ENCODE assay signal across 8 cellular contexts in genomic region chr1:184805667-184806295, GRCh38. TPM values are rescaled to one million over a fixed set of nuclear protein-coding genes. Genes with fewer than 3 reads are reported as not detected.
DNase-seq lines count a peak whose midpoint lies in the region; ATAC-seq, FAIRE-seq and TF ChIP-seq lines count a peak whose summit lies in the region.

No MANE protein-coding gene starts in this region.

- POLR2A ChIA-PET in activated B cell treated with CpG ODN at 0.5 μM for 24 hours (lab: Charles Lee), result interaction anchor here (0.6 to 1.4 kb wide), 5 partner anchors 22 to 864 kb away, joined by 3 to 17 read pairs (median 4); partner anchors contain the start of gene NIBAN1

- no peaks in the 10 kb centered on the region for H3K9me3 ChIP-seq in kidney (ENCODE audit: control insufficient read depth in 1 of 2, low read length in 2 of 2)

- H3K27ac ChIP-seq in kidney (ENCODE audit: low read depth in 2 of 2, low read length in 2 of 2), result no peak overlapping the region

- intact Hi-C loops in activated B cell treated with CpG ODN at 0.5 μM for 24 hours (cut with micrococcal nuclease) (loop anchor here (1.0 to 5.0 kb wide), 7 partner anchors 51 to 1407 kb away; partner anchors contain the start of gene EDEM3), kidney (cut with DNase I) (loop anchor here (5.0 to 10.0 kb wide), 2 partner anchors 177 to 369 kb away; no protein-coding TSS in a partner anchor)

- H3K9ac ChIP-seq in kidney (ENCODE audit: low read length in 2 of 2), result no peak overlapping the region

- no peaks in the 10 kb centered on the region for H3K9me3 Mint-ChIP-seq in activated B cell treated with CpG ODN at 0.5 μM for 24 hours

- no peaks in the 10 kb centered on the region for H3K36me3 ChIP-seq in kidney (ENCODE audit: control insufficient read depth in 1 of 2, insufficient read depth in 2 of 2, low read length in 2 of 2)

- DNase-seq in AG08395 (ENCODE audit: low spot score) (peak; percentile 89), NCI-H2196 treated with DMSO at 0.1 percent for 48 hours (lab: John Stamatoyannopoulos, UW; ENCODE audit: unreplicated experiment) (peak; percentile 62), activated B cell treated with CpG ODN at 0.5 μM for 24 hours (peak; percentile 62), cardiac fibroblast (ENCODE audit: low read depth in 2 of 2) (peak; percentile 91 to 92), kidney (peak; percentile 93)
- DNase-seq in stimulated activated CD4-positive, alpha-beta T cell treated with anti-CD3 and anti-CD28 coated beads, Interleukin-15, amount 100 ng/mL, for 48 hours (ENCODE audit: low read depth in 2 of 2), result peak; percentile 63 to 72

- no peak overlapping the region for H3K4me3 ChIP-seq in cardiac fibroblast (replicated peaks in 1 of 2; ENCODE audit: low read depth in 2 of 2, low read length in 2 of 2)
- no peak overlapping the region for H3K4me3 ChIP-seq in kidney (ENCODE audit: low read length in 2 of 2)

- peak; percentile 59 for FAIRE-seq in kidney (lab: Jason Lieb, UNC)

- no peaks in the 10 kb centered on the region for H3K4me1 ChIP-seq in kidney (ENCODE audit: control insufficient read depth in 1 of 2, insufficient read depth in 1 of 2, low read depth in 1 of 2, low read length in 2 of 2)

- H3K36me3 Mint-ChIP-seq in activated B cell treated with CpG ODN at 0.5 μM for 24 hours (ENCODE audit: low read depth), result peaks cover 6% of the 10 kb centered on the region

- ATAC-seq in GM18873 (IDR thresholded peaks at IDR 0.05; ENCODE audit: low FRiP score, unreplicated experiment) (peak; percentile 86), HG03135 (IDR thresholded peaks at IDR 0.05; ENCODE audit: unreplicated experiment) (peak; percentile 86), activated B cell treated with CpG ODN at 0.5 μM for 24 hours (ENCODE audit: low read depth) (peak; percentile 93)

- no peaks in the 10 kb centered on the region for H3K27me3 Mint-ChIP-seq in activated B cell treated with CpG ODN at 0.5 μM for 24 hours

- peak overlapping the region; percentile 48 for H3K27ac Mint-ChIP-seq in activated B cell treated with CpG ODN at 0.5 μM for 24 hours

- CTCF ChIA-PET in activated B cell treated with CpG ODN at 0.5 μM for 24 hours (lab: Charles Lee), result interaction anchor here (0.6 to 5.3 kb wide), 36 partner anchors 8 to 1569 kb away, joined by 3 to 198 read pairs (median 4); partner anchors contain the start of genes NIBAN1 and TPR

- TF ChIP-seq CTCF in activated B cell treated with CpG ODN at 0.5 μM for 24 hours (IDR thresholded peaks at IDR 0.05) (peak; percentile 82), cardiac fibroblast (IDR thresholded peaks at IDR 0.05; ENCODE audit: low read depth, low read length) (peak; percentile 94), kidney (IDR thresholded peaks at IDR 0.05; ENCODE audit: borderline replicate concordance, extremely low read depth, insufficient read depth) (peak; percentile 95)

- H3K4me3 Mint-ChIP-seq in activated B cell treated with CpG ODN at 0.5 μM for 24 hours, result no peak overlapping the region

- H3K4me1 Mint-ChIP-seq in activated B cell treated with CpG ODN at 0.5 μM for 24 hours, result peaks cover 13% of the 10 kb centered on the region

RNA-seq across cellular contexts. Expression of gene EDEM3, which starts 51.1 kb away (rescaled TPM):
- 11.5 and 16.2 TPM in 2 replicates for total RNA-seq in activated B cell treated with CpG ODN at 0.5 μM for 24 hours
- total RNA-seq in kidney, result 31.7 TPM
- 9.1 TPM for polyA plus RNA-seq in kidney (ENCODE audit: insufficient read depth, low read depth, low replicate concordance)
